Comparison of ENCODE assay signal across 8 cellular contexts in genomic region chr2:25251461-25252273, GRCh38.
DNase-seq lines count a peak whose midpoint lies in the region; ATAC-seq, FAIRE-seq and TF ChIP-seq lines count a peak whose summit lies in the region.

No MANE protein-coding gene starts in this region.

- POLR2A ChIA-PET in BJ (lab: Charles Lee), result no interaction called here

- CTCF ChIA-PET in BJ (lab: Yijun Ruan, JAX), result interaction anchor here (1.5 to 2.3 kb wide), 2 partner anchors 15 to 23 kb away, joined by 3 to 9 read pairs; no protein-coding TSS in a partner anchor

- TF ChIP-seq CTCF in BJ (IDR thresholded peaks at IDR 0.05; ENCODE audit: insufficient read depth, low read depth, low read length), result no peak
- TF ChIP-seq CTCF in neural crest cell (conservative IDR thresholded peaks at IDR 0.05), result no peak

- no peaks in the 10 kb centered on the region for H3K9me3 Mint-ChIP-seq in activated T-helper 2 cell treated with anti-CD3 and anti-CD28 coated beads, Interferon-gamma antibody, Interleukin-2, Interleukin-4, amounts not matched to agents 10 μg/mL and 5 μg/mL and 100 μg/mL, durations not matched to agents 14 hours and 24 hours and 36 hours
- no peaks in the 10 kb centered on the region for H3K9me3 Mint-ChIP-seq in neural crest cell

- H3K4me3 Mint-ChIP-seq in activated T-helper 2 cell treated with anti-CD3 and anti-CD28 coated beads, Interferon-gamma antibody, Interleukin-2, Interleukin-4, amounts not matched to agents 10 μg/mL and 5 μg/mL and 100 μg/mL, durations not matched to agents 14 hours and 24 hours and 36 hours (ENCODE audit: low read depth), result peak overlapping the region; percentile 74
- peak overlapping the region; percentile 94 for H3K4me3 Mint-ChIP-seq in neural crest cell

- no peak for FAIRE-seq in frontal cortex (lab: Jason Lieb, UNC)

- ATAC-seq in GM19351 (IDR thresholded peaks at IDR 0.05; ENCODE audit: unreplicated experiment) (peak; percentile 56), GM18519 (IDR thresholded peaks at IDR 0.05; ENCODE audit: low FRiP score, unreplicated experiment) (no peak)

- H3K4me1 Mint-ChIP-seq in activated T-helper 2 cell treated with anti-CD3 and anti-CD28 coated beads, Interferon-gamma antibody, Interleukin-2, Interleukin-4, amounts not matched to agents 10 μg/mL and 5 μg/mL and 100 μg/mL, durations not matched to agents 14 hours and 24 hours and 36 hours (ENCODE audit: low read depth), result peaks cover 20% of the 10 kb centered on the region
- peaks cover 47% of the 10 kb centered on the region for H3K4me1 Mint-ChIP-seq in neural crest cell

- H3K27ac Mint-ChIP-seq in activated T-helper 2 cell treated with anti-CD3 and anti-CD28 coated beads, Interferon-gamma antibody, Interleukin-2, Interleukin-4, amounts not matched to agents 10 μg/mL and 5 μg/mL and 100 μg/mL, durations not matched to agents 14 hours and 24 hours and 36 hours, result peak overlapping the region; percentile 78
- peak overlapping the region; percentile 41 for H3K27ac Mint-ChIP-seq in neural crest cell (ENCODE audit: unreplicated experiment)

- peaks cover 7% of the 10 kb centered on the region for H3K36me3 ChIP-seq in BJ (ENCODE audit: control insufficient read depth, insufficient read depth, low read length)

- H3K27me3 Mint-ChIP-seq in activated T-helper 2 cell treated with anti-CD3 and anti-CD28 coated beads, Interferon-gamma antibody, Interleukin-2, Interleukin-4, amounts not matched to agents 10 μg/mL and 5 μg/mL and 100 μg/mL, durations not matched to agents 14 hours and 24 hours and 36 hours (ENCODE audit: low read depth), result no peaks in the 10 kb centered on the region
- H3K27me3 Mint-ChIP-seq in neural crest cell (ENCODE audit: low read depth), result no peaks in the 10 kb centered on the region

- no peak for DNase-seq in BJ (ENCODE audit: low read depth)
- DNase-seq in NCI-H2107 (lab: John Stamatoyannopoulos, UW), result peak; percentile 42
- peak; percentile 40 for DNase-seq in activated T-helper 2 cell treated with anti-CD3 and anti-CD28 coated beads, Interferon-gamma antibody, Interleukin-2, Interleukin-4, amounts not matched to agents 10 μg/mL and 5 μg/mL and 100 μg/mL, durations not matched to agents 14 hours and 24 hours and 36 hours (ENCODE audit: low spot score)
- DNase-seq in frontal cortex (ENCODE audit: low spot score in 2 of 2), result peak; percentile 59 to 67
- peak; percentile 53 for DNase-seq in neural crest cell (ENCODE audit: low read depth, low spot score)
- DNase-seq in COLO829 (ENCODE audit: low spot score), result no peak

- H3K4me3 ChIP-seq in BJ (ENCODE audit: low read depth, low read length), result peak overlapping the region; percentile 35

- no peaks in the 10 kb centered on the region for H3K27me3 ChIP-seq in BJ (ENCODE audit: control insufficient read depth, insufficient read depth, low read length)

- H3K36me3 Mint-ChIP-seq in activated T-helper 2 cell treated with anti-CD3 and anti-CD28 coated beads, Interferon-gamma antibody, Interleukin-2, Interleukin-4, amounts not matched to agents 10 μg/mL and 5 μg/mL and 100 μg/mL, durations not matched to agents 14 hours and 24 hours and 36 hours (ENCODE audit: low read depth), result peaks cover 80% of the 10 kb centered on the region
- peaks cover 17% of the 10 kb centered on the region for H3K36me3 Mint-ChIP-seq in neural crest cell (ENCODE audit: low read depth)

- intact Hi-C loops in activated T-helper 2 cell treated with anti-CD3 and anti-CD28 coated beads, Interferon-gamma antibody, Interleukin-2, Interleukin-4, amounts not matched to agents 10 μg/mL and 5 μg/mL and 100 μg/mL, durations not matched to agents 14 hours and 24 hours and 36 hours (cut with micrococcal nuclease), result no loop called here

Comparison
In these comparisons a context has a peak if more than half of its experiments do, and no peak if none do; other contexts are left out.
1. DNase-seq: peak in NCI-H2107 (single experiment), activated T-helper 2 cell treated with anti-CD3 and anti-CD28 coated beads, Interferon-gamma antibody, Interleukin-2, Interleukin-4, amounts not matched to agents 10 μg/mL and 5 μg/mL and 100 μg/mL, durations not matched to agents 14 hours and 24 hours and 36 hours (single experiment), frontal cortex (2 of 2) and neural crest cell (single experiment); none in BJ (single experiment) and COLO829 (single experiment).